Comparison of ENCODE assay signal across 25 cellular contexts in the genomic region with DNA sequence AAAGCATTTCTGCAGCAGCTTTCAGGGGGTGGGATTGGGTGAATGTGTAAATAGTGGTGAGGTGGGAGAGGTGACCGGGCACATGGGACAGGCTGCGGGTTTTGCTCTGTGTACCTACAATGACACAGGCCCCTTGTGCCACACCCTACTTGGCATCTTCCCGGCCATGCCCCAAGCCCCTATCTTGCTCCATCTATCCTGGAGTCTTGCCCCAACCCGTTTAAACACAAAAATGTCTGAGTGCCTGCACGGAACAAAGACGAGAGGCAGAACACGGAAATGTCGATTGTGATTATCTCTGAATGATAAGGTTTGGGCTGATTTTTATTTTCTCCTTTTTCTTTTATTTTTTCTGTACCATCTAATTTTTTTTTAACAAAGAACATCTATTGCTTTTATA. TPM values are rescaled to one million over a fixed set of nuclear protein-coding genes. Genes with fewer than 3 reads are reported as not detected.
DNase-seq lines count a peak whose midpoint lies in the region; ATAC-seq, FAIRE-seq and TF ChIP-seq lines count a peak whose summit lies in the region.
"Had no signal": no experiment of that assay in that cellular context is flagged by ENCODE, and none has a peak within 500 bp of the region (broad histone marks: within the 10 kb centered on the region; RNA-seq: fewer than 3 reads in every experiment).

No MANE protein-coding gene starts in this region.

- no peaks in the 10 kb centered on the region for H3K79me2 ChIP-seq in HepG2 (ENCODE audit: insufficient read depth, low read length)

- H4K20me1 ChIP-seq in HepG2 (ENCODE audit: insufficient read depth, low read length) = no peaks in the 10 kb centered on the region; the same call in none of the 2 replicates

- FAIRE-seq in HepG2 (lab: Jason Lieb, UNC) = no peak

- H3K27me3 ChIP-seq in right lobe of liver = no peaks in the 10 kb centered on the region
- peaks cover 4 to 18% of the 10 kb centered on the region in 2 experiments; a peak in 3 of 5 replicates for H3K27me3 ChIP-seq in HepG2 (ENCODE audit: control insufficient read depth in 1 of 2, insufficient read depth in 2 of 2, low read length in 2 of 2)

- H3K4me1 ChIP-seq in right lobe of liver (no peaks in the 10 kb centered on the region), HepG2 (ENCODE audit: insufficient read depth, low read length) (no peaks in the 10 kb centered on the region)

- TF ChIP-seq EP300 in HepG2 (IDR thresholded peaks at IDR 0.05; ENCODE audit: low read depth in 2 of 2, low read length in 2 of 2) (no peak), HepG2 (CRISPR knock-in tag; IDR thresholded peaks at IDR 0.05; ENCODE audit: borderline replicate concordance) (no peak)

- H2AFZ ChIP-seq in HepG2 (ENCODE audit: low read length) = no peak overlapping the region
- H2AFZ ChIP-seq: GM23248, PC-9 had no signal

- no peaks in the 10 kb centered on the region for H3K9me3 ChIP-seq in right lobe of liver
- H3K9me3 ChIP-seq in HepG2 (ENCODE audit: low read length) = peaks cover 11% of the 10 kb centered on the region

- TF ChIP-seq CTCF in right lobe of liver (IDR thresholded peaks at IDR 0.05) (no peak), HepG2 (CRISPR knock-in tag; IDR thresholded peaks at IDR 0.05) (no peak)

- no peaks in the 10 kb centered on the region for H3K36me3 ChIP-seq in right lobe of liver
- H3K36me3 ChIP-seq in HepG2 (replicated peaks in 1 of 2; ENCODE audit: control insufficient read depth in 1 of 2, insufficient read depth in 2 of 2, low read length in 2 of 2) = no peaks in the 10 kb centered on the region

- TF ChIP-seq RAD21 in HepG2 (CRISPR knock-in tag; IDR thresholded peaks at IDR 0.05) = no peak

- in situ Hi-C loops in HepG2 (cut with HindIII; ENCODE audit: extremely low pct_ligation_motif_present, low pct_unique_long_range_greater_than_20kb) = loop anchor here (5.0 kb wide), 1 partner anchor 116 kb away; no protein-coding TSS in a partner anchor

- H3K4me2 ChIP-seq in HepG2 (ENCODE audit: low read depth, low read length) = no peak overlapping the region
- H3K4me2 ChIP-seq: PC-9 had no signal

- CTCF ChIA-PET in HepG2 (lab: Yijun Ruan, JAX; ENCODE audit: low intra/inter-chr PET ratio, low total read pairs) = interaction anchor here (2.9 kb wide), 1 partner anchor 113 kb away, joined by 17 read pairs; no protein-coding TSS in a partner anchor

- no TSS peak for BruUV-seq in HepG2 (replicated peaks; lab: Mats Ljungman, UMichigan)

- no peak overlapping the region for H3K4me3 ChIP-seq in right lobe of liver
- no peak overlapping the region for H3K4me3 ChIP-seq in HepG2 (replicated peaks in 1 of 3; ENCODE audit: insufficient read depth in 1 of 3, low read depth in 2 of 3, low read length in 3 of 3)
- H3K4me3 ChIP-seq: GM23248, PC-9 had no signal

- intact Hi-C loops in right lobe of liver (cut with DNase I) (loop anchor here (5.0 to 10.0 kb wide), 2 partner anchors 116 to 192 kb away; no protein-coding TSS in a partner anchor), HepG2 (cut with micrococcal nuclease; ENCODE audit: unreplicated experiment) (loop anchor here (10.0 kb wide), 1 partner anchor 192 kb away; no protein-coding TSS in a partner anchor), posterior vena cava (cut with DNase I) (loop anchor here (5.0 kb wide), 1 partner anchor 111 kb away; no protein-coding TSS in a partner anchor)

- H3K9ac ChIP-seq in HepG2 (ENCODE audit: insufficient read depth, low read depth, low read length) = no peak overlapping the region
- H3K9ac ChIP-seq: GM23248 had no signal

- 60% methylated on average over 8 of the region's 8 CpGs for WGBS in right lobe of liver (ENCODE audit: insufficient coverage, low coverage, low lambda C conversion rate, missing lambda C conversion rate)
- WGBS in HepG2 (ENCODE audit: low lambda C conversion rate) = 24% methylated on average over 8 of the region's 8 CpGs

- no peak for TF ChIP-seq POLR2A in right lobe of liver (IDR thresholded peaks at IDR 0.05)
- no peak for TF ChIP-seq POLR2A in HepG2 (IDR thresholded peaks at IDR 0.05; ENCODE audit: insufficient read depth in 1 of 2, low read depth in 2 of 2, low read length in 2 of 2)

- H3K27ac ChIP-seq in right lobe of liver (no peak overlapping the region), HepG2 (ENCODE audit: extremely low read length, insufficient read depth, low read length) (no peak overlapping the region), epithelial cell of prostate (peak overlapping the region; percentile 0)
- H3K27ac ChIP-seq: GM23248, PC-9 had no signal

- ATAC-seq in right lobe of liver (no peak), HepG2 (no peak), HG03095 (IDR thresholded peaks at IDR 0.05; ENCODE audit: unreplicated experiment) (no peak), HG03039 (IDR thresholded peaks at IDR 0.05; ENCODE audit: unreplicated experiment) (no peak)

- DNase-seq in right lobe of liver = peak in 2 of 3 donors; percentile 8 to 25
- DNase-seq in HepG2 (ENCODE audit: low spot score) = no peak
- DNase-seq in epithelial cell of prostate (ENCODE audit: low read depth, low spot score) = no peak
- peak; percentile 24 for DNase-seq in posterior vena cava (ENCODE audit: low spot score)
- no peak for DNase-seq in activated CD4-positive, CD25-positive, alpha-beta regulatory T cell (lab: John Stamatoyannopoulos, UW)
- DNase-seq: Calu3; DMS153; DND-41; GM23248; H7; IMR-90; MM.1S; NCI-H2029; NCI-H446; NCI-H526; NCI-H82; NK-92 treated with Interleukin-12 subunit alpha and Interleukin-12 subunit beta, amount 100 ng/mL, for 24 hours; PC-9; SHP77 had no signal

- POLR2A ChIA-PET in HepG2 (lab: Yijun Ruan, JAX) = no interaction called here

TF ChIP-seq in HepG2, 621 proteins besides CTCF, POLR2A, EP300 and RAD21 (continues in another document):
- no peak for TF ChIP-seq FOXA1 (IDR thresholded peaks at IDR 0.05)
- no peak for TF ChIP-seq FOXA1 (CRISPR knock-in tag; IDR thresholded peaks at IDR 0.05)
- no peak for TF ChIP-seq ZSCAN30 (CRISPR knock-in tag; IDR thresholded peaks at IDR 0.05)
- TF ChIP-seq ZFYVE20 (CRISPR knock-in tag; IDR thresholded peaks at IDR 0.05; ENCODE audit: borderline replicate concordance, low read depth) = no peak
- TF ChIP-seq IKZF4 (CRISPR knock-in tag; IDR thresholded peaks at IDR 0.05; ENCODE audit: borderline replicate concordance, low read depth, not compliant biosample characterization) = no peak
- no peak for TF ChIP-seq ZFP36L1 (CRISPR knock-in tag; IDR thresholded peaks at IDR 0.05)
- no peak for TF ChIP-seq ZNF761 (CRISPR knock-in tag; conservative IDR thresholded peaks at IDR 0.05)
- TF ChIP-seq, protein P1, sequence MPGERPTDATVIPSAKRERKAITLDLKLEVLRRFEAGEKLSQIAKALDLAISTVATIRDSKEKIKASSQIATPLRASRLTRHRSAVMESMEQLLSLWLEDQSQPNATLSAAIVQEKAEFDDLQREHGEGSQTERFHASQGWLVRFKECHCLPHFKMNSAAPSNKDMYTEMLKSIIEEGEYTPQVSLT (CRISPR knock-in tag; IDR thresholded peaks at IDR 0.05; ENCODE audit: borderline replicate concordance, low read depth) = no peak
- TF ChIP-seq, protein P2, sequence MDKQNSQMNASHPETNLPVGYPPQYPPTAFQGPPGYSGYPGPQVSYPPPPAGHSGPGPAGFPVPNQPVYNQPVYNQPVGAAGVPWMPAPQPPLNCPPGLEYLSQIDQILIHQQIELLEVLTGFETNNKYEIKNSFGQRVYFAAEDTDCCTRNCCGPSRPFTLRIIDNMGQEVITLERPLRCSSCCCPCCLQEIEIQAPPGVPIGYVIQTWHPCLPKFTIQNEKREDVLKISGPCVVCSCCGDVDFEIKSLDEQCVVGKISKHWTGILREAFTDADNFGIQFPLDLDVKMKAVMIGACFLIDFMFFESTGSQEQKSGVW (CRISPR knock-in tag; IDR thresholded peaks at IDR 0.05; ENCODE audit: borderline replicate concordance) = no peak
- no peak for TF ChIP-seq ZNF460 (CRISPR knock-in tag; IDR thresholded peaks at IDR 0.05; ENCODE audit: borderline replicate concordance)
- no peak for TF ChIP-seq ZNF773 (CRISPR knock-in tag; IDR thresholded peaks at IDR 0.05; ENCODE audit: borderline replicate concordance)
- TF ChIP-seq SIX1 (CRISPR knock-in tag; IDR thresholded peaks at IDR 0.05; ENCODE audit: borderline replicate concordance) = no peak
- no peak for TF ChIP-seq NFE2 (CRISPR knock-in tag; IDR thresholded peaks at IDR 0.05)

RNA-seq across cellular contexts. Expression of a gene that starts 46.0 kb away (rescaled TPM):
- 10 to 100 TPM; 14.5 to 70.1 (median 37.3) TPM for total RNA-seq in right lobe of liver
- total RNA-seq in HepG2 (2016; rRNA removed; fragmentation: Illumina TruSeq; extraction: Trizol) = not detected in 2 replicates
- not detected in 2 replicates for total RNA-seq in HepG2 (2016; cell fraction: cytosol; rRNA removed; fragmentation: Illumina TruSeq; extraction: Trizol; ENCODE audit: low read depth)
- total RNA-seq in HepG2 (2016; cell fraction: insoluble cytoplasmic fraction; rRNA removed; fragmentation: Illumina TruSeq; extraction: Trizol) = not detected in 2 replicates
- not detected in 2 replicates for total RNA-seq in HepG2 (2016; cell fraction: membrane; rRNA removed; fragmentation: Illumina TruSeq; extraction: Trizol)
- not detected in 2 replicates for total RNA-seq in HepG2 (2016; cell fraction: nucleus; rRNA removed; fragmentation: Illumina TruSeq; extraction: Trizol)
- polyA plus RNA-seq in HepG2 (2011; rRNA removed) = 0.04 TPM in 1 of 2 replicates, not detected in the other
- not detected in 2 replicates for polyA plus RNA-seq in HepG2 (2011; cell fraction: cytosol; rRNA removed)
- 0.03 and 0.05 TPM in 2 replicates for polyA plus RNA-seq in HepG2 (2011; cell fraction: nucleus; rRNA removed)
- 0.07 TPM in 1 of 2 replicates, not detected in the other for polyA plus RNA-seq in HepG2 (2012)
- polyA plus RNA-seq in HepG2 (2016; cell fraction: cytosol; fragmentation: Illumina TruSeq; extraction: Trizol; ENCODE audit: low read depth) = not detected in 2 replicates
- polyA plus RNA-seq in HepG2 (2016; cell fraction: insoluble cytoplasmic fraction; fragmentation: Illumina TruSeq; extraction: Trizol; ENCODE audit: low read depth) = not detected in 2 replicates
- polyA plus RNA-seq in HepG2 (2016; cell fraction: membrane; fragmentation: Illumina TruSeq; extraction: Trizol; ENCODE audit: low read depth) = not detected in 2 replicates
- not detected in 2 replicates for polyA plus RNA-seq in HepG2 (2016; cell fraction: nucleus; fragmentation: Illumina TruSeq; extraction: Trizol; ENCODE audit: insufficient read depth, low read depth)
- not detected in 2 replicates for polyA minus RNA-seq in HepG2 (2011; rRNA and poly(A)+ RNA removed; ENCODE audit: low replicate concordance)
- not detected in 2 replicates for polyA minus RNA-seq in HepG2 (2011; cell fraction: cytosol; rRNA and poly(A)+ RNA removed)
- not detected in 2 replicates for polyA minus RNA-seq in HepG2 (2011; cell fraction: nucleus; rRNA and poly(A)+ RNA removed)
- total RNA-seq in posterior vena cava = 1 to 10 TPM; 1.2 to 1.3 TPM
- total RNA-seq: A172, Calu3, GM23248, IMR-90, PC-9, RPMI7951, SK-MEL-5 had no signal
- polyA plus RNA-seq: BJ, GM23248 had no signal

Comparison
In these comparisons a context has a peak if more than half of its experiments do, and no peak if none do; other contexts are left out.
1. DNase-seq: peak in right lobe of liver (2 of 3) and posterior vena cava (single experiment); none in HepG2 (single experiment), epithelial cell of prostate (single experiment) and activated CD4-positive, CD25-positive, alpha-beta regulatory T cell (0 of 4).
2. RNA of a gene that starts 46.0 kb away (total RNA-seq): 14.5 to 70.1 TPM in right lobe of liver; 1.2 to 1.3 TPM in posterior vena cava and not detected in HepG2; every median in the first group is over 4 times any median in the second.